ENCODE assay signal across 15 cellular contexts in genomic region chr9:134285215-134285845, GRCh38.
"Had no signal": no experiment of that assay in that cellular context is flagged by ENCODE, and none has a peak within 500 bp of the region (broad histone marks: within the 10 kb centered on the region; RNA-seq: fewer than 3 reads in every experiment).

No MANE protein-coding gene starts in this region.

- H3K4me3 ChIP-seq: dorsolateral prefrontal cortex, heart left ventricle, ovary, thyroid gland, uterus had no signal

- ATAC-seq: heart left ventricle, T-helper 17 cell had no signal

- H3K27me3 ChIP-seq: dorsolateral prefrontal cortex, ovary, thyroid gland, uterus had no signal

- DNase-seq: activated CD4-positive, alpha-beta memory T cell treated with anti-CD3 and anti-CD28 coated beads, Interleukin-2, amount 10 ng/mL, durations not matched to agents 7 days and 5 days; activated CD4-positive, CD25-positive, alpha-beta regulatory T cell treated with anti-CD3 and anti-CD28 coated beads, Interleukin-2, amount 50 U/mL, for 72 hours; activated gamma-delta T cell; activated naive CD8-positive, alpha-beta T cell treated with anti-CD3 and anti-CD28 coated beads for 36 hours; activated T-cell treated with anti-CD3 and anti-CD28 coated beads, Interleukin-2, amount 50 U/mL, for 48 hours; dorsolateral prefrontal cortex; foreskin melanocyte; heart left ventricle; mesenchymal stem cell; ovary; retina; small intestine; T-helper 17 cell; thyroid gland; uterus had no signal

- H3K36me3 ChIP-seq: heart left ventricle, ovary, thyroid gland, uterus had no signal

- H3K9me3 ChIP-seq: heart left ventricle, ovary, thyroid gland, uterus had no signal

- H3K27ac ChIP-seq: dorsolateral prefrontal cortex, ovary, uterus had no signal
